ENCODE assay signal across 18 cellular contexts in genomic region chr7:129454249-129454551, GRCh38. TPM values are rescaled to one million over a fixed set of nuclear protein-coding genes. Genes with fewer than 3 reads are reported as not detected.
A peak's percentile ranks its signal among the peaks of the same experiment; 100 is the strongest.
DNase-seq lines count a peak whose midpoint lies in the region; ATAC-seq and TF ChIP-seq lines count a peak whose summit lies in the region.
"Had no signal": no experiment of that assay in that cellular context is flagged by ENCODE, and none has a peak within 500 bp of the region (broad histone marks: within the 10 kb centered on the region; RNA-seq: fewer than 3 reads in every experiment).

No MANE protein-coding gene starts in this region.

- DNase-seq in MCF 10A (ENCODE audit: unreplicated experiment), result peak; percentile 56
- DNase-seq in breast epithelium (ENCODE audit: low spot score in 2 of 2), result no peak
- DNase-seq in PC-3, result peak; percentile 79
- peak; percentile 89 to 95 for DNase-seq in foreskin keratinocyte
- DNase-seq in mesendoderm, result peak; percentile 94
- DNase-seq in NCI-H2227 treated with DMSO at 0.1 percent for 48 hours (lab: John Stamatoyannopoulos, UW), result no peak
- no peak for DNase-seq in superior temporal gyrus (ENCODE audit: extremely low spot score)
- DNase-seq in natural killer cell treated with Interleukin-12 subunit alpha and Interleukin-12 subunit beta and Interleukin-15 and Interleukin-18, amount 100 ng/mL, for 72 hours (ENCODE audit: low spot score), result no peak
- DNase-seq: COR-L47, GDM1, GM23248, MG63, NCI-H1105 treated with DMSO at 0.1 percent for 48 hours, NCI-H187, NCI-H2171 treated with DMSO at 0.1 percent for 48 hours, NCI-H510A had no signal

- H4K20me1 ChIP-seq in PC-3 (ENCODE audit: low read length), result no peaks in the 10 kb centered on the region

- intact Hi-C loops in MCF 10A (cut with micrococcal nuclease), result no loop called here
- intact Hi-C loops in breast epithelium (cut with DNase I; ENCODE audit: low total_unique reads), result no loop called here
- intact Hi-C loops in PC-3 (cut with micrococcal nuclease), result no loop called here

- H2BK15ac ChIP-seq in mesendoderm (replicated peaks; ENCODE audit: low read depth), result no peak overlapping the region

- H3K4me1 ChIP-seq in breast epithelium, result no peaks in the 10 kb centered on the region
- peaks cover 31% of the 10 kb centered on the region for H3K4me1 ChIP-seq in PC-3 (ENCODE audit: insufficient read depth, low read length)
- H3K4me1 ChIP-seq in foreskin keratinocyte, result peaks cover 30% of the 10 kb centered on the region
- peaks cover 20% of the 10 kb centered on the region for H3K4me1 ChIP-seq in mesendoderm (ENCODE audit: control insufficient read depth, low read depth, low read length)
- H3K4me1 ChIP-seq: SJSA1 had no signal

- CTCF ChIA-PET in MCF 10A (lab: Yijun Ruan, JAX), result interaction anchor here (0.6 to 0.9 kb wide), 4 partner anchors 15 to 191 kb away, joined by 3 to 4 read pairs (median 3); no protein-coding TSS in a partner anchor
- CTCF ChIA-PET in PC-3 (lab: Charles Lee), result interaction anchor here (0.7 kb wide), 1 partner anchor 12 kb away, joined by 16 read pairs; no protein-coding TSS in a partner anchor

- H3K36me3 ChIP-seq in breast epithelium (no peaks in the 10 kb centered on the region), PC-3 (ENCODE audit: low read depth, low read length) (peaks cover 31% of the 10 kb centered on the region), mesendoderm (ENCODE audit: control insufficient read depth, insufficient read depth, low read length) (peaks cover 2% of the 10 kb centered on the region)
- H3K36me3 ChIP-seq: MG63 had no signal

- no peaks in the 10 kb centered on the region for H3K27me3 Mint-ChIP-seq in MCF 10A (ENCODE audit: insufficient read depth, unreplicated experiment)
- no peaks in the 10 kb centered on the region for H3K27me3 Mint-ChIP-seq in natural killer cell treated with Interleukin-12 subunit alpha and Interleukin-12 subunit beta and Interleukin-15 and Interleukin-18, amount 100 ng/mL, for 72 hours

- H2BK5ac ChIP-seq in mesendoderm (ENCODE audit: low read length), result no peak overlapping the region

- H3K4me2 ChIP-seq in PC-3 (ENCODE audit: low read length) (peak overlapping the region; percentile 45), mesendoderm (ENCODE audit: low read length) (no peak overlapping the region)

- TF ChIP-seq CTCF in MCF 10A (IDR thresholded peaks at IDR 0.05; ENCODE audit: unreplicated experiment) (no peak), breast epithelium (IDR thresholded peaks at IDR 0.05) (no peak), PC-3 (conservative IDR thresholded peaks at IDR 0.05; ENCODE audit: low read depth, low read length) (no peak), foreskin keratinocyte (conservative IDR thresholded peaks at IDR 0.05) (no peak)

- POLR2A ChIA-PET in MCF 10A (lab: Yijun Ruan, JAX), result interaction anchor here (0.5 kb wide), 1 partner anchor 151 kb away, joined by 3 read pairs; no protein-coding TSS in a partner anchor
- POLR2A ChIA-PET in PC-3 (lab: Charles Lee; ENCODE audit: unreplicated experiment), result interaction anchor here (0.6 kb wide), 1 partner anchor 20 kb away, joined by 3 read pairs; the partner anchor contains the start of gene STRIP2

- no peaks in the 10 kb centered on the region for H3K79me1 ChIP-seq in mesendoderm (ENCODE audit: low read length)

- H3K79me2 ChIP-seq in PC-3 (ENCODE audit: low read length) (no peaks in the 10 kb centered on the region), mesendoderm (ENCODE audit: control insufficient read depth, insufficient read depth, low read length) (no peaks in the 10 kb centered on the region)

- no peak overlapping the region for H2AFZ ChIP-seq in PC-3 (ENCODE audit: low read length)
- H2AFZ ChIP-seq: GM23248 had no signal

- no peak overlapping the region for H3K4me3 ChIP-seq in breast epithelium
- H3K4me3 ChIP-seq in PC-3 (ENCODE audit: low read length), result no peak overlapping the region
- H3K4me3 ChIP-seq in mesendoderm (ENCODE audit: low read length), result no peak overlapping the region
- H3K4me3 ChIP-seq: GM23248, MG63, SJSA1 had no signal

- H3K9me2 ChIP-seq in PC-3 (replicated peaks; ENCODE audit: low read length), result no peaks in the 10 kb centered on the region

- no CpG with 5 or more reads among the region's 4 CpGs for WGBS in mesendoderm (ENCODE audit: extremely low coverage, insufficient coverage, low lambda C conversion rate)

- H3K4me1 Mint-ChIP-seq in MCF 10A (ENCODE audit: insufficient read depth, unreplicated experiment), result peaks cover 11% of the 10 kb centered on the region
- H3K4me1 Mint-ChIP-seq in natural killer cell treated with Interleukin-12 subunit alpha and Interleukin-12 subunit beta and Interleukin-15 and Interleukin-18, amount 100 ng/mL, for 72 hours (ENCODE audit: low read depth in 2 of 2), result no peaks in the 10 kb centered on the region

- no peak overlapping the region for H2AK5ac ChIP-seq in mesendoderm (ENCODE audit: low read length)

- no peak overlapping the region for H3K56ac ChIP-seq in mesendoderm (ENCODE audit: low read length)

- H3K27ac ChIP-seq in breast epithelium (no peak overlapping the region), PC-3 (ENCODE audit: low read length) (peak overlapping the region; percentile 75), foreskin keratinocyte (peak overlapping the region; percentile 74), mesendoderm (ENCODE audit: low read depth, low read length) (no peak overlapping the region)
- H3K27ac ChIP-seq: C4-2B, GM23248, SJSA1 had no signal

- H3K4me3 Mint-ChIP-seq in MCF 10A (ENCODE audit: unreplicated experiment), result no peak overlapping the region
- no peak overlapping the region for H3K4me3 Mint-ChIP-seq in natural killer cell treated with Interleukin-12 subunit alpha and Interleukin-12 subunit beta and Interleukin-15 and Interleukin-18, amount 100 ng/mL, for 72 hours

- BruUV-seq in MCF 10A (replicated peaks; lab: Mats Ljungman, UMichigan) (no TSS peak), PC-3 (replicated peaks; lab: Mats Ljungman, UMichigan) (no TSS peak)

- TF ChIP-seq POLR2A in breast epithelium (IDR thresholded peaks at IDR 0.05), result no peak

- H3K9ac ChIP-seq in PC-3 (ENCODE audit: low read length), result peak overlapping the region; percentile 40; the same call in 1 of the 2 replicates
- no peak overlapping the region for H3K9ac ChIP-seq in mesendoderm (ENCODE audit: low read length)
- H3K9ac ChIP-seq: GM23248 had no signal

- no peak overlapping the region for H4K5ac ChIP-seq in mesendoderm (ENCODE audit: low read length)

- H3K9me3 ChIP-seq in breast epithelium (peaks cover 0 to under 1% of the 10 kb centered on the region in 2 donors), PC-3 (ENCODE audit: low read length) (no peaks in the 10 kb centered on the region)
- H3K9me3 ChIP-seq: MG63, SJSA1 had no signal

- peaks cover 12% of the 10 kb centered on the region for H3K36me3 Mint-ChIP-seq in MCF 10A (ENCODE audit: insufficient read depth, unreplicated experiment)
- H3K36me3 Mint-ChIP-seq in natural killer cell treated with Interleukin-12 subunit alpha and Interleukin-12 subunit beta and Interleukin-15 and Interleukin-18, amount 100 ng/mL, for 72 hours, result peaks cover 6% of the 10 kb centered on the region

- no peak overlapping the region for H3K27ac Mint-ChIP-seq in MCF 10A (ENCODE audit: low read depth, unreplicated experiment)
- no peak overlapping the region for H3K27ac Mint-ChIP-seq in natural killer cell treated with Interleukin-12 subunit alpha and Interleukin-12 subunit beta and Interleukin-15 and Interleukin-18, amount 100 ng/mL, for 72 hours

- ATAC-seq in PC-3 (peak; percentile 82), foreskin keratinocyte (peak; percentile 80)
- no peak for ATAC-seq in natural killer cell treated with Interleukin-12 subunit alpha and Interleukin-12 subunit beta and Interleukin-15 and Interleukin-18, amount 100 ng/mL, for 72 hours

- H3K18ac ChIP-seq in mesendoderm (ENCODE audit: low read length), result no peak overlapping the region

- H3F3A ChIP-seq in PC-3 (ENCODE audit: low read length, unreplicated experiment), result no peaks in the 10 kb centered on the region

- no peak overlapping the region for H4K8ac ChIP-seq in mesendoderm (ENCODE audit: low read depth, low read length)

- H3K23ac ChIP-seq in mesendoderm (ENCODE audit: low read length), result no peak overlapping the region

- H3K9me3 Mint-ChIP-seq in MCF 10A (ENCODE audit: unreplicated experiment), result no peaks in the 10 kb centered on the region
- H3K9me3 Mint-ChIP-seq in natural killer cell treated with Interleukin-12 subunit alpha and Interleukin-12 subunit beta and Interleukin-15 and Interleukin-18, amount 100 ng/mL, for 72 hours, result no peaks in the 10 kb centered on the region

- H3K4ac ChIP-seq in mesendoderm (ENCODE audit: low read depth, low read length), result no peak overlapping the region

- H3K27me3 ChIP-seq in breast epithelium (no peaks in the 10 kb centered on the region), PC-3 (ENCODE audit: low read length) (no peaks in the 10 kb centered on the region), foreskin keratinocyte (no peaks in the 10 kb centered on the region), mesendoderm (ENCODE audit: insufficient read depth, low read length, poor library complexity) (no peaks in the 10 kb centered on the region)
- H3K27me3 ChIP-seq: MG63, SJSA1 had no signal

- H2BK120ac ChIP-seq in mesendoderm (ENCODE audit: low read depth, low read length), result no peak overlapping the region

RNA-seq across cellular contexts. Expression of gene STRIP2, which starts 20.0 kb away (rescaled TPM):
- 6.3 and 18.3 TPM in 2 replicates for total RNA-seq in MCF 10A (2022)
- total RNA-seq in breast epithelium, result 1 to 10 TPM in 2 of 3 donors, under 1 TPM in 1; under 0.01 to 1.9 (median 1.8) TPM
- 7.5 and 8.0 TPM in 2 replicates for total RNA-seq in PC-3 (2014; rRNA removed)
- total RNA-seq in foreskin keratinocyte, result 15.7 and 16.9 TPM in 2 replicates
- polyA plus RNA-seq in foreskin keratinocyte, result 5.1 and 5.6 TPM in 2 replicates
- polyA plus RNA-seq in mesendoderm (2013, experiment 1 of 2), result 5.3 TPM
- polyA plus RNA-seq in mesendoderm (2013, experiment 2 of 2), result 5.5 TPM
- total RNA-seq in natural killer cell treated with Interleukin-12 subunit alpha and Interleukin-12 subunit beta and Interleukin-15 and Interleukin-18, amount 100 ng/mL, for 72 hours, result 10 to 100 TPM; 11.3 to 48.1 TPM

RNA-seq across cellular contexts. Expression of gene SMKR1, which starts 48.1 kb away (rescaled TPM):
- total RNA-seq in MCF 10A (2022), result 12.4 and 17.1 TPM in 2 replicates
- total RNA-seq in breast epithelium, result not detected
- 7.4 and 13.1 TPM in 2 replicates for total RNA-seq in PC-3 (2014; rRNA removed)
- 0.48 and 0.56 TPM in 2 replicates for total RNA-seq in foreskin keratinocyte
- polyA plus RNA-seq in foreskin keratinocyte, result 0.78 and 1.0 TPM in 2 replicates
- 1.3 TPM for polyA plus RNA-seq in mesendoderm (2013, experiment 1 of 2)
- 1.3 TPM for polyA plus RNA-seq in mesendoderm (2013, experiment 2 of 2)
- total RNA-seq in natural killer cell treated with Interleukin-12 subunit alpha and Interleukin-12 subunit beta and Interleukin-15 and Interleukin-18, amount 100 ng/mL, for 72 hours, result 1 to 10 TPM; 2.1 to 3.6 TPM
- total RNA-seq: GM23248 had no signal

Comparison
In these comparisons a context has a peak if more than half of its experiments do, and no peak if none do; other contexts are left out.
1. DNase-seq: peak in MCF 10A (single experiment), PC-3 (single experiment), foreskin keratinocyte (2 of 2) and mesendoderm (single experiment); none in breast epithelium (0 of 2), NCI-H2227 treated with DMSO at 0.1 percent for 48 hours (single experiment), superior temporal gyrus (single experiment) and natural killer cell treated with Interleukin-12 subunit alpha and Interleukin-12 subunit beta and Interleukin-15 and Interleukin-18, amount 100 ng/mL, for 72 hours (single experiment).
2. H3K27ac ChIP-seq: peak in PC-3 (single experiment) and foreskin keratinocyte (single experiment); none in breast epithelium (0 of 2) and mesendoderm (single experiment).
3. ATAC-seq: peak in PC-3 (single experiment) and foreskin keratinocyte (single experiment); none in natural killer cell treated with Interleukin-12 subunit alpha and Interleukin-12 subunit beta and Interleukin-15 and Interleukin-18, amount 100 ng/mL, for 72 hours (0 of 2).